ENCODE assay signal across 18 cellular contexts in the genomic region with DNA sequence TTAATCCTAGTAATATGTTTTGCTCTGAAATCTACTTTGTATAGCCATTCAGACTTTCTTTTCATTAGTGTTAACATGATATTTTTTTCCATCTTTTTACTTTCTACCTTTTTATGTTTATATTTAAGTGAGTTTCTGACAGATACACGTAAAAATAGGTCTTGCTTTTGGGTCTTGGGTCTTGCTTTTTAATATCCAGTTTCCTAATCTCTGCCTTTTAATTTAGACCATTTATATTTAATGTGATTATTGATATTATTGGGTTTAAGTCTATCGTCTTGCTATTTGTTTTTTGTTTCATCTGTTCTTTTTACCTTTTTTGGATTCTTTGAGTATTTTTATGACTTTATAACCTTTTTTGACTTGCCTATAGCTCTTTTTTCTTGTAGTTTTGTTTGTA.
DNase-seq lines count a peak whose midpoint lies in the region; ATAC-seq and TF ChIP-seq lines count a peak whose summit lies in the region.
"Had no signal": no experiment of that assay in that cellular context is flagged by ENCODE, and none has a peak within 500 bp of the region (broad histone marks: within the 10 kb centered on the region; RNA-seq: fewer than 3 reads in every experiment).

No MANE protein-coding gene starts in this region.

- TF ChIP-seq CTCF in HEK293 (tag by site-specific recombination; IDR thresholded peaks at IDR 0.05), result no peak

- no peaks in the 10 kb centered on the region for H3K27me3 Mint-ChIP-seq in activated naive CD4-positive, alpha-beta T cell treated with anti-CD3 and anti-CD28 coated beads, Interleukin-2, amount 50 U/mL, for 24 hours

- H3K9me3 ChIP-seq in HEK293 (ENCODE audit: control insufficient read depth, insufficient read depth, low read depth, low read length) (no peaks in the 10 kb centered on the region), adipocyte (ENCODE audit: control insufficient read depth, low read length) (peaks cover 29% of the 10 kb centered on the region)
- H3K9me3 ChIP-seq: BE2C, HAP-1 had no signal

- CTCF ChIA-PET in HEK293 (lab: Yijun Ruan, JAX), result no interaction called here

- H3K27ac ChIP-seq in HEK293 (ENCODE audit: extremely low read depth, low read depth, low read length), result no peak overlapping the region
- H3K27ac ChIP-seq: 22Rv1; BLaER1 treated with 17β-estradiol and CSF1 and Interleukin-3, amounts not matched to agents 10 nM and 100 nM had no signal

- POLR2A ChIA-PET in HEK293 (lab: Yijun Ruan, JAX), result no interaction called here

- peaks cover 21% of the 10 kb centered on the region for H3K36me3 Mint-ChIP-seq in activated naive CD4-positive, alpha-beta T cell treated with anti-CD3 and anti-CD28 coated beads, Interleukin-2, amount 50 U/mL, for 24 hours
- H3K36me3 Mint-ChIP-seq in stimulated activated effector memory CD8-positive, alpha-beta T cell treated with anti-CD3 and anti-CD28 coated beads, Interleukin-12 subunit alpha, Interleukin-12 subunit beta, amount 100 ng/mL, for 72 hours, result peaks cover 40% of the 10 kb centered on the region

- H3K4me1 ChIP-seq in HEK293 (ENCODE audit: control insufficient read depth, insufficient read depth, low read length), result no peaks in the 10 kb centered on the region
- H3K4me1 ChIP-seq in adipocyte (ENCODE audit: control insufficient read depth, insufficient read depth, low read length), result no peaks in the 10 kb centered on the region
- H3K4me1 ChIP-seq: BE2C had no signal

- H3K4me3 ChIP-seq in HEK293 (ENCODE audit: low read depth, low read length) (no peak overlapping the region), adipocyte (ENCODE audit: low read length) (peak overlapping the region; percentile 24)
- H3K4me3 ChIP-seq: HAP-1 had no signal

- ATAC-seq in stimulated activated effector memory CD8-positive, alpha-beta T cell treated with anti-CD3 and anti-CD28 coated beads, Interleukin-12 subunit alpha, Interleukin-12 subunit beta, amount 100 ng/mL, for 72 hours, result no peak
- no peak for ATAC-seq in HG02759 (IDR thresholded peaks at IDR 0.05; ENCODE audit: unreplicated experiment)
- ATAC-seq: CD8-positive, alpha-beta T cell had no signal

- peak overlapping the region; percentile 47 for H3K27ac Mint-ChIP-seq in activated naive CD4-positive, alpha-beta T cell treated with anti-CD3 and anti-CD28 coated beads, Interleukin-2, amount 50 U/mL, for 24 hours
- H3K27ac Mint-ChIP-seq in stimulated activated effector memory CD8-positive, alpha-beta T cell treated with anti-CD3 and anti-CD28 coated beads, Interleukin-12 subunit alpha, Interleukin-12 subunit beta, amount 100 ng/mL, for 72 hours, result peak overlapping the region; percentile 9
- H3K27ac Mint-ChIP-seq: CD14-positive monocyte; CD8-positive, alpha-beta T cell had no signal

- H3K9me3 Mint-ChIP-seq in activated naive CD4-positive, alpha-beta T cell treated with anti-CD3 and anti-CD28 coated beads, Interleukin-2, amount 50 U/mL, for 24 hours, result no peaks in the 10 kb centered on the region
- peaks cover 14% of the 10 kb centered on the region for H3K9me3 Mint-ChIP-seq in stimulated activated effector memory CD8-positive, alpha-beta T cell treated with anti-CD3 and anti-CD28 coated beads, Interleukin-12 subunit alpha, Interleukin-12 subunit beta, amount 100 ng/mL, for 72 hours

- no peak overlapping the region for H3K9ac ChIP-seq in adipocyte (ENCODE audit: low read length)
- H3K9ac ChIP-seq: BLaER1 treated with 17β-estradiol and CSF1 and Interleukin-3, amounts not matched to agents 10 nM and 100 nM had no signal

- H3K36me3 ChIP-seq in HEK293 (ENCODE audit: control insufficient read depth in 2 of 2, insufficient read depth in 1 of 2, low read length in 2 of 2) (no peaks in the 10 kb centered on the region; a peak in 1 of 3 replicates), adipocyte (ENCODE audit: control insufficient read depth, insufficient read depth, low read length, severe bottlenecking) (no peaks in the 10 kb centered on the region)
- H3K36me3 ChIP-seq: HAP-1 had no signal

- no peak for DNase-seq in activated naive CD4-positive, alpha-beta T cell treated with anti-CD3 and anti-CD28 coated beads, Interleukin-2, amount 50 U/mL, for 16 hours
- no peak for DNase-seq in adipocyte (ENCODE audit: low read depth)
- no peak for DNase-seq in stimulated activated effector memory CD8-positive, alpha-beta T cell treated with anti-CD3 and anti-CD28 coated beads, Interleukin-12 subunit alpha, Interleukin-12 subunit beta, amount 100 ng/mL, for 72 hours (ENCODE audit: low spot score in 2 of 2)
- no peak for DNase-seq in Kasumi-1 (lab: John Stamatoyannopoulos, UW)
- DNase-seq in T-helper 2 cell, result no peak
- DNase-seq: BE2C; Caco-2; CD8-positive, alpha-beta T cell; DMS153; DND-41; GOT3 had no signal

- H3K4me1 Mint-ChIP-seq in activated naive CD4-positive, alpha-beta T cell treated with anti-CD3 and anti-CD28 coated beads, Interleukin-2, amount 50 U/mL, for 24 hours, result peaks cover 62% of the 10 kb centered on the region
- H3K4me1 Mint-ChIP-seq in stimulated activated effector memory CD8-positive, alpha-beta T cell treated with anti-CD3 and anti-CD28 coated beads, Interleukin-12 subunit alpha, Interleukin-12 subunit beta, amount 100 ng/mL, for 72 hours, result peaks cover 45% of the 10 kb centered on the region

- no peak overlapping the region for H3K4me3 Mint-ChIP-seq in activated naive CD4-positive, alpha-beta T cell treated with anti-CD3 and anti-CD28 coated beads, Interleukin-2, amount 50 U/mL, for 24 hours
- H3K4me3 Mint-ChIP-seq in stimulated activated effector memory CD8-positive, alpha-beta T cell treated with anti-CD3 and anti-CD28 coated beads, Interleukin-12 subunit alpha, Interleukin-12 subunit beta, amount 100 ng/mL, for 72 hours, result no peak overlapping the region
- H3K4me3 Mint-ChIP-seq: CD14-positive monocyte; CD8-positive, alpha-beta T cell had no signal

- no peaks in the 10 kb centered on the region for H3K27me3 ChIP-seq in adipocyte (replicated peaks; ENCODE audit: control insufficient read depth, insufficient read depth, low read length)
- H3K27me3 ChIP-seq: BE2C; BLaER1 treated with 17β-estradiol and CSF1 and Interleukin-3, amounts not matched to agents 10 nM and 100 nM had no signal

TF ChIP-seq in HEK293, 187 proteins besides CTCF, POLR2A, EP300 and RAD21:
- peak; percentile 65 for TF ChIP-seq SETDB1 (IDR thresholded peaks at IDR 0.05; ENCODE audit: insufficient read length, low read length)
- no peak for TF ChIP-seq ZNF138 (tag by site-specific recombination; IDR thresholded peaks at IDR 0.05; ENCODE audit: borderline replicate concordance)
TF ChIP-seq in HEK293: peak in this region for 1.
